1 cellular context compared by ENCODE assay signal in genomic region chr2:88329815-88330603, GRCh38.
TF ChIP-seq lines count a peak whose summit lies in the region.

No MANE protein-coding gene starts in this region.

TF ChIP-seq in GM12878, 131 proteins besides CTCF, POLR2A, EP300 and RAD21 (continued from another document and continues in another):
- TF ChIP-seq MEF2A (IDR thresholded peaks at IDR 0.05; ENCODE audit: insufficient read depth, low read depth, low read length) (no peak), NR2C1 (IDR thresholded peaks at IDR 0.05) (no peak), YY1 (IDR thresholded peaks at IDR 0.05; ENCODE audit: low read depth, low read length) (no peak), SPI1 (IDR thresholded peaks at IDR 0.05; ENCODE audit: borderline replicate concordance, insufficient read depth, low read depth, low read length) (no peak), BACH1 (IDR thresholded peaks at IDR 0.05; ENCODE audit: borderline replicate concordance) (no peak), CHD2 (IDR thresholded peaks at IDR 0.05; ENCODE audit: borderline replicate concordance, low read depth, low read length) (peak; percentile 28; the same call in 1 of the 2 replicates), MAX (IDR thresholded peaks at IDR 0.05; ENCODE audit: low read depth, low read length) (no peak), HDAC2 (IDR thresholded peaks at IDR 0.05) (no peak), SMARCA5 (IDR thresholded peaks at IDR 0.05) (no peak), NFYA (IDR thresholded peaks at IDR 0.05; ENCODE audit: borderline replicate concordance, low read depth, low read length) (no peak), MTA3 (IDR thresholded peaks at IDR 0.05; ENCODE audit: borderline replicate concordance, low read length) (no peak), CHD4 (IDR thresholded peaks at IDR 0.05) (no peak), ZNF274 (IDR thresholded peaks at IDR 0.05; ENCODE audit: insufficient read depth, insufficient read length) (no peak), PRDM15 (CRISPR knock-in tag; IDR thresholded peaks at IDR 0.05) (no peak), BHLHE40 (IDR thresholded peaks at IDR 0.05; ENCODE audit: borderline replicate concordance in 1 of 2, low read depth in 2 of 2, low read length in 1 of 2) (peak in 1 of 2 experiments; percentile 35; a peak in 1 of 4 replicates), POLR2AphosphoS2 (IDR thresholded peaks at IDR 0.05; ENCODE audit: low read depth, low read length) (no peak), PAX8 (IDR thresholded peaks at IDR 0.05) (no peak), SREBF1 (IDR thresholded peaks at IDR 0.05; ENCODE audit: low read length) (no peak), NR2C2 (IDR thresholded peaks at IDR 0.05; ENCODE audit: borderline replicate concordance, control insufficient read depth, insufficient read length, low read depth) (no peak), YBX1 (IDR thresholded peaks at IDR 0.05) (0 out of 2 replicates have a peak, but pooled peaks have one; percentile 41), CEBPZ (IDR thresholded peaks at IDR 0.05; ENCODE audit: low read depth, low read length) (no peak), RBBP5 (conservative IDR thresholded peaks at IDR 0.05) (no peak), MXI1 (IDR thresholded peaks at IDR 0.05; ENCODE audit: low read depth, low read length) (no peak), EGR1 (IDR thresholded peaks at IDR 0.05; ENCODE audit: borderline replicate concordance in 1 of 2, low read depth in 2 of 2, low read length in 2 of 2) (no peak), PKNOX1 (IDR thresholded peaks at IDR 0.05) (no peak), POU2F2 (IDR thresholded peaks at IDR 0.05; ENCODE audit: borderline replicate concordance, low read depth, low read length) (no peak), ZNF622 (IDR thresholded peaks at IDR 0.05) (no peak), SIN3A (IDR thresholded peaks at IDR 0.05; ENCODE audit: low read depth, low read length) (no peak), RELA (IDR thresholded peaks at IDR 0.05; ENCODE audit: borderline replicate concordance, partially characterized antibody) (peak; percentile 13), ZNF217 (IDR thresholded peaks at IDR 0.05) (no peak), DPF2 (IDR thresholded peaks at IDR 0.05) (peak; percentile 75), CBFB (IDR thresholded peaks at IDR 0.05; ENCODE audit: low read depth) (no peak), ZNF687 (IDR thresholded peaks at IDR 0.05) (no peak), NR2F1 (conservative IDR thresholded peaks at IDR 0.05) (peak; percentile 58), USF1 (IDR thresholded peaks at IDR 0.05; ENCODE audit: borderline replicate concordance, extremely low read length, insufficient read depth, low read depth, low read length) (no peak), MYB (IDR thresholded peaks at IDR 0.05; ENCODE audit: borderline replicate concordance, low read depth, low read length) (no peak), ZBTB4 (CRISPR knock-in tag; IDR thresholded peaks at IDR 0.05) (no peak), HCFC1 (IDR thresholded peaks at IDR 0.05; ENCODE audit: low read length) (no peak), ATF7 (IDR thresholded peaks at IDR 0.05; ENCODE audit: low read depth) (peak; percentile 83), ZBTB11 (CRISPR knock-in tag; IDR thresholded peaks at IDR 0.05) (no peak), GATAD2B (conservative IDR thresholded peaks at IDR 0.05; ENCODE audit: low read depth) (peak; percentile 86), JUND (IDR thresholded peaks at IDR 0.05; ENCODE audit: low read depth, low read length) (no peak)
